Comparison of ENCODE assay signal across 14 cellular contexts in the genomic region with DNA sequence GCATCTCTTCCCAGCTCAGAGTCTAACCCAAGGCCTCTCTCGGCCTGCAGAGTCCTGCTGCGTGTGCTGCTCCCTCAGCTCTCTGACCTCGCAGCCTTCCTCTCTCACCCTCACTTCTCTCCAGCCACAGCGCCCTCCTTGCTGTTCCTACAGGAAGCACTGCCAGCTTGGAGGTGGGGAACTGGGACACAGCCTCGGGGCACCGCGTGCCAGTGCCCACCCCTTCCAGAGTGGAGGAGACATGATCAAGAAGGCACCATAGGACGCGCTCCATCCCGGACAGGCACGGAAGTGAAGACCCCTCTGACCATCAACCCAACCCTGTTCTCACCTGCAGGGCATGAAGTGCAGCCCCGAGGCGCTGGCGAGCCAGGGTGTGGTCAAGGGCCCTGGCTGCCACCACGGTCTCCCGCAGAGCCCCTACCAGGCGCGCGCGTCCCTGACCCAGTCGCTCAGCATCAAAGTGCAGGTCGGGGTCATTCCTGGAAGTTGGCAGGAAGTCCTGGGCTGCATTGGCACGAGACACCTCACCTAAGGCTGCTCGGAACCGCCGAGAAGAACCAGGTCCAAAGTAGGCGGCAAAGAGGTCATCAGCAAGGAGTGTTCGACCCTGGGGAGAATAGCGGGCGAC. TPM values are rescaled to one million over a fixed set of nuclear protein-coding genes. Genes with fewer than 3 reads are reported as not detected.
A peak's percentile ranks its signal among the peaks of the same experiment; 100 is the strongest.
DNase-seq lines count a peak whose midpoint lies in the region; ATAC-seq and TF ChIP-seq lines count a peak whose summit lies in the region.
"Had no signal": no experiment of that assay in that cellular context is flagged by ENCODE, and none has a peak within 500 bp of the region (broad histone marks: within the 10 kb centered on the region; RNA-seq: fewer than 3 reads in every experiment).

No MANE protein-coding gene starts in this region.

- peaks cover 23% of the 10 kb centered on the region for H3K36me3 Mint-ChIP-seq in activated CD8-positive, alpha-beta T cell treated with anti-CD3 and anti-CD28 coated beads, Interleukin-2, amount 10 ng/mL, durations not matched to agents 7 days and 5 days (ENCODE audit: low read depth)
- peaks cover under 1% of the 10 kb centered on the region for H3K36me3 Mint-ChIP-seq in mesothelial cell of epicardium

- H3K27ac ChIP-seq in cardiac muscle cell (peak overlapping the region; percentile 50), SJCRH30 (no peak overlapping the region)

- H3K9me3 ChIP-seq in cardiac muscle cell (ENCODE audit: low read depth) = no peaks in the 10 kb centered on the region
- no peaks in the 10 kb centered on the region for H3K9me3 ChIP-seq in SJCRH30 (replicated peaks)
- H3K9me3 ChIP-seq: HAP-1 had no signal

- H3K36me3 ChIP-seq in cardiac muscle cell = no peaks in the 10 kb centered on the region
- peaks cover 9% of the 10 kb centered on the region for H3K36me3 ChIP-seq in SJCRH30

- no peak for TF ChIP-seq CTCF in cardiac muscle cell (IDR thresholded peaks at IDR 0.05; ENCODE audit: low read depth, low read length)
- no peak for TF ChIP-seq CTCF in mesothelial cell of epicardium (IDR thresholded peaks at IDR 0.05; ENCODE audit: unreplicated experiment)

- peak overlapping the region; percentile 42 for H3K4me3 Mint-ChIP-seq in activated CD8-positive, alpha-beta T cell treated with anti-CD3 and anti-CD28 coated beads, Interleukin-2, amount 10 ng/mL, durations not matched to agents 7 days and 5 days
- no peak overlapping the region for H3K4me3 Mint-ChIP-seq in mesothelial cell of epicardium

- ATAC-seq in Right ventricle myocardium superior (ENCODE audit: poor library complexity) = no peak
- no peak for ATAC-seq in activated CD8-positive, alpha-beta T cell treated with anti-CD3 and anti-CD28 coated beads, Interleukin-2, amount 10 ng/mL, durations not matched to agents 7 days and 5 days
- no peak for ATAC-seq in GM18868 (IDR thresholded peaks at IDR 0.05; ENCODE audit: unreplicated experiment)

- no peaks in the 10 kb centered on the region for H3K27me3 Mint-ChIP-seq in activated CD8-positive, alpha-beta T cell treated with anti-CD3 and anti-CD28 coated beads, Interleukin-2, amount 10 ng/mL, durations not matched to agents 7 days and 5 days (ENCODE audit: low read depth)
- H3K27me3 Mint-ChIP-seq in mesothelial cell of epicardium (ENCODE audit: low read depth) = no peaks in the 10 kb centered on the region

- H3K4me3 ChIP-seq in cardiac muscle cell (no peak overlapping the region), SJCRH30 (no peak overlapping the region)
- H3K4me3 ChIP-seq: HAP-1 had no signal

- POLR2A ChIA-PET in activated CD8-positive, alpha-beta T cell treated with anti-CD3 and anti-CD28 coated beads, Interleukin-2, amount 10 ng/mL, durations not matched to agents 7 days and 5 days (lab: Charles Lee) = interaction anchor here (0.6 to 1.9 kb wide), 2 partner anchors 36 to 38 kb away, joined by 3 to 12 read pairs; a partner anchor contains a TSS

- H3K4me1 ChIP-seq in cardiac muscle cell (ENCODE audit: low read depth) (peaks cover 22% of the 10 kb centered on the region), SJCRH30 (peaks cover 3% of the 10 kb centered on the region; the same call in 1 of the 2 replicates)

- peaks cover 53% of the 10 kb centered on the region for H3K4me1 Mint-ChIP-seq in activated CD8-positive, alpha-beta T cell treated with anti-CD3 and anti-CD28 coated beads, Interleukin-2, amount 10 ng/mL, durations not matched to agents 7 days and 5 days (ENCODE audit: low read depth)
- peaks cover 12% of the 10 kb centered on the region for H3K4me1 Mint-ChIP-seq in mesothelial cell of epicardium

- CTCF ChIA-PET in activated CD8-positive, alpha-beta T cell treated with anti-CD3 and anti-CD28 coated beads, Interleukin-2, amount 10 ng/mL, durations not matched to agents 7 days and 5 days (lab: Charles Lee) = interaction anchor here (1.0 to 2.2 kb wide), 4 partner anchors 16 to 159 kb away, joined by 3 to 9 read pairs (median 4); no protein-coding TSS in a partner anchor

- H3K27me3 ChIP-seq in cardiac muscle cell (no peaks in the 10 kb centered on the region), SJCRH30 (no peaks in the 10 kb centered on the region)

- intact Hi-C loops in Right ventricle myocardium superior (cut with DNase I) = loop anchor here (10.0 kb wide), 1 partner anchor 91 kb away; a partner anchor contains a TSS

- H3K9me3 Mint-ChIP-seq in activated CD8-positive, alpha-beta T cell treated with anti-CD3 and anti-CD28 coated beads, Interleukin-2, amount 10 ng/mL, durations not matched to agents 7 days and 5 days (ENCODE audit: insufficient read depth) = no peaks in the 10 kb centered on the region
- no peaks in the 10 kb centered on the region for H3K9me3 Mint-ChIP-seq in mesothelial cell of epicardium

- DNase-seq in cardiac muscle cell (ENCODE audit: low read depth in 1 of 2, low spot score in 1 of 2) = no peak
- no peak for DNase-seq in Right ventricle myocardium superior
- DNase-seq in activated CD8-positive, alpha-beta T cell treated with anti-CD3 and anti-CD28 coated beads, Interleukin-2, amount 10 ng/mL, durations not matched to agents 7 days and 5 days = no peak
- no peak for DNase-seq in mesothelial cell of epicardium (ENCODE audit: low spot score in 2 of 2, unreplicated experiment in 2 of 2)
- no peak for DNase-seq in hippocampal formation (lab: John Stamatoyannopoulos, UW)
- no peak for DNase-seq in SJCRH30
- no peak for DNase-seq in SK-N-DZ (ENCODE audit: low spot score)
- DNase-seq: activated CD4-positive, CD25-positive, alpha-beta regulatory T cell; mammary epithelial cell; NCI-H1436; NCI-H345 had no signal

- H3K27ac Mint-ChIP-seq in activated CD8-positive, alpha-beta T cell treated with anti-CD3 and anti-CD28 coated beads, Interleukin-2, amount 10 ng/mL, durations not matched to agents 7 days and 5 days = peak overlapping the region; percentile 91
- H3K27ac Mint-ChIP-seq in mesothelial cell of epicardium = peak overlapping the region; percentile 56

RNA-seq across cellular contexts. Expression of a gene that starts 1.4 kb away (rescaled TPM):
- total RNA-seq in cardiac muscle cell = 16.1 and 24.7 TPM in 2 replicates
- 9.9 and 12.3 TPM in 2 replicates for polyA plus RNA-seq in cardiac muscle cell
- total RNA-seq in Right ventricle myocardium superior = 9.5 TPM
- 1 to 10 TPM; 6.4 to 6.6 TPM for total RNA-seq in activated CD8-positive, alpha-beta T cell treated with anti-CD3 and anti-CD28 coated beads, Interleukin-2, amount 10 ng/mL, durations not matched to agents 7 days and 5 days
- 1.5 to 1.8 TPM (median 1.6 TPM) in 3 replicates for total RNA-seq in mesothelial cell of epicardium
- 0.28 and 0.34 TPM in 2 replicates for total RNA-seq in SJCRH30 (2014; rRNA removed; shearing (Covaris generic))
- polyA plus RNA-seq in SK-N-DZ (2014; cell fraction: cytosol; rRNA removed) = 0.48 and 0.88 TPM in 2 replicates
- 9.2 and 11.3 TPM in 2 replicates for polyA plus RNA-seq in SK-N-DZ (2014; cell fraction: nucleus; rRNA removed)

RNA-seq across cellular contexts. Expression of a gene that starts 13.3 kb away (rescaled TPM):
- total RNA-seq in cardiac muscle cell (3.9 and 11.6 TPM in 2 replicates), Right ventricle myocardium superior (0.86 TPM), mesothelial cell of epicardium (8.7 to 12.8 TPM (median 11.6 TPM) in 3 replicates)
- polyA plus RNA-seq in cardiac muscle cell = 2.1 and 4.2 TPM in 2 replicates
- 10 to 100 TPM; 14.3 to 15.4 TPM for total RNA-seq in activated CD8-positive, alpha-beta T cell treated with anti-CD3 and anti-CD28 coated beads, Interleukin-2, amount 10 ng/mL, durations not matched to agents 7 days and 5 days
- total RNA-seq in SJCRH30 (2014; rRNA removed; shearing (Covaris generic)) = 0.89 and 1.4 TPM in 2 replicates
- 1.3 and 2.3 TPM in 2 replicates for polyA plus RNA-seq in SK-N-DZ (2014; cell fraction: cytosol; rRNA removed)
- 35.2 and 55.1 TPM in 2 replicates for polyA plus RNA-seq in SK-N-DZ (2014; cell fraction: nucleus; rRNA removed)
- total RNA-seq: omental fat pad had no signal

RNA-seq across cellular contexts. Expression of a gene that starts 19.8 kb away (rescaled TPM):
- 46.3 and 49.7 TPM in 2 replicates for total RNA-seq in cardiac muscle cell
- 51.5 and 63.9 TPM in 2 replicates for polyA plus RNA-seq in cardiac muscle cell
- total RNA-seq in Right ventricle myocardium superior = 22.1 TPM
- total RNA-seq in activated CD8-positive, alpha-beta T cell treated with anti-CD3 and anti-CD28 coated beads, Interleukin-2, amount 10 ng/mL, durations not matched to agents 7 days and 5 days = 100 to 1,000 TPM; 114 to 115 TPM
- total RNA-seq in mesothelial cell of epicardium = 82.8 to 90.4 TPM (median 83.8 TPM) in 3 replicates
- total RNA-seq in SJCRH30 (2014; rRNA removed; shearing (Covaris generic)) = 42.5 and 45.8 TPM in 2 replicates
- polyA plus RNA-seq in SK-N-DZ (2014; cell fraction: cytosol; rRNA removed) = 81.7 and 91.7 TPM in 2 replicates
- polyA plus RNA-seq in SK-N-DZ (2014; cell fraction: nucleus; rRNA removed) = 194 and 278 TPM in 2 replicates

RNA-seq across cellular contexts. Expression of a gene that starts 31.0 kb away (rescaled TPM):
- total RNA-seq in cardiac muscle cell (58.9 and 64.2 TPM in 2 replicates), Right ventricle myocardium superior (23.0 TPM), mesothelial cell of epicardium (55.8 to 58.2 TPM (median 57.0 TPM) in 3 replicates)
- polyA plus RNA-seq in cardiac muscle cell = 76.8 and 88.6 TPM in 2 replicates
- total RNA-seq in activated CD8-positive, alpha-beta T cell treated with anti-CD3 and anti-CD28 coated beads, Interleukin-2, amount 10 ng/mL, durations not matched to agents 7 days and 5 days = 100 to 1,000 TPM; 123 to 128 TPM
- 90.1 and 106 TPM in 2 replicates for total RNA-seq in SJCRH30 (2014; rRNA removed; shearing (Covaris generic))
- polyA plus RNA-seq in SK-N-DZ (2014; cell fraction: cytosol; rRNA removed) = 189 and 213 TPM in 2 replicates
- polyA plus RNA-seq in SK-N-DZ (2014; cell fraction: nucleus; rRNA removed) = 95.0 and 96.4 TPM in 2 replicates

RNA-seq across cellular contexts. Expression of a gene that starts 35.9 kb away (rescaled TPM):
- total RNA-seq in cardiac muscle cell = 6.6 and 39.4 TPM in 2 replicates
- polyA plus RNA-seq in cardiac muscle cell = 7.4 and 16.4 TPM in 2 replicates
- total RNA-seq in Right ventricle myocardium superior = 1.8 TPM
- 10 to 100 TPM; 64.8 to 73.6 TPM for total RNA-seq in activated CD8-positive, alpha-beta T cell treated with anti-CD3 and anti-CD28 coated beads, Interleukin-2, amount 10 ng/mL, durations not matched to agents 7 days and 5 days
- total RNA-seq in mesothelial cell of epicardium = 38.6 to 48.2 TPM (median 42.9 TPM) in 3 replicates
- total RNA-seq in SJCRH30 (2014; rRNA removed; shearing (Covaris generic)) = 12.9 and 13.4 TPM in 2 replicates
- polyA plus RNA-seq in SK-N-DZ (2014; cell fraction: cytosol; rRNA removed) = 4.3 and 10.2 TPM in 2 replicates
- polyA plus RNA-seq in SK-N-DZ (2014; cell fraction: nucleus; rRNA removed) = 63.8 and 111 TPM in 2 replicates
